ENCODE assay signal across 20 cellular contexts in genomic region chr4:81366786-81367185, GRCh38.
"Had no signal": no experiment of that assay in that cellular context is flagged by ENCODE, and none has a peak within 500 bp of the region (broad histone marks: within the 10 kb centered on the region; RNA-seq: fewer than 3 reads in every experiment).

No MANE protein-coding gene starts in this region.

- H3K9ac ChIP-seq: SK-N-SH had no signal

- H3K9me3 ChIP-seq: MG63, SK-N-SH had no signal

- H3K4me3 ChIP-seq: MG63 had no signal

- DNase-seq: IMR-90, Karpas-422, KG1, MG63, NCI-H1092, NCI-H1105 treated with DMSO at 0.1 percent for 48 hours, NCI-H1417 treated with DMSO at 0.1 percent for 48 hours, NCI-H146, NCI-H1694 treated with DMSO at 0.1 percent for 48 hours, NCI-H1930, NCI-H2081, NCI-H2107, NCI-H2227 treated with DMSO at 0.1 percent for 48 hours, NCI-H524, NCI-H526 treated with DMSO at 0.1 percent for 48 hours, NCI-H748 treated with DMSO at 0.1 percent for 48 hours, SHP77, SK-N-SH had no signal

- H3K27ac ChIP-seq: RWPE1 had no signal

- H3K27me3 ChIP-seq: MG63 had no signal

- ATAC-seq: HepG2 had no signal

- H3K4me2 ChIP-seq: SK-N-SH had no signal

- H3K36me3 ChIP-seq: MG63 had no signal
